In genomic region chr20:57708694-57709673, GRCh38 we compare ENCODE assay signal across 8 cellular contexts. TPM values are rescaled to one million over a fixed set of nuclear protein-coding genes. Genes with fewer than 3 reads are reported as not detected.
DNase-seq lines count a peak whose midpoint lies in the region; ATAC-seq and TF ChIP-seq lines count a peak whose summit lies in the region.

No MANE protein-coding gene starts in this region.

- no peaks in the 10 kb centered on the region for H3K36me3 ChIP-seq in effector memory CD4-positive, alpha-beta T cell (ENCODE audit: control insufficient read depth, insufficient read depth, low read length)

- DNase-seq in activated naive CD4-positive, alpha-beta T cell treated with Interleukin-2 at 50 U/mL for 16 hours = peak; percentile 40
- DNase-seq in activated naive CD4-positive, alpha-beta T cell treated with anti-CD3 and anti-CD28 coated beads, Interleukin-2, amount 50 U/mL, for 72 hours (ENCODE audit: low spot score in 2 of 2) = no peak
- DNase-seq in activated CD4-positive, alpha-beta T cell treated with anti-CD3 and anti-CD28 coated beads for 48 hours = peak; percentile 17
- DNase-seq in effector memory CD4-positive, alpha-beta T cell = peak; percentile 24 to 59 (median 42)
- peak in 4 of 10 donors; percentile 13 to 21 (median 16) for DNase-seq in naive thymus-derived CD8-positive, alpha-beta T cell
- DNase-seq in GM10248 (ENCODE audit: extremely low spot score) (no peak), HT-29 (ENCODE audit: low spot score) (no peak)

- H3K27ac Mint-ChIP-seq in activated naive CD4-positive, alpha-beta T cell treated with anti-CD3 and anti-CD28 coated beads, Interleukin-2, amount 50 U/mL, for 72 hours = peak overlapping the region in 1 of 2 donors; percentile 25
- peak overlapping the region; percentile 86 to 96 (median 93) for H3K27ac Mint-ChIP-seq in naive thymus-derived CD8-positive, alpha-beta T cell

- H3K4me3 Mint-ChIP-seq in naive thymus-derived CD8-positive, alpha-beta T cell = peak overlapping the region; percentile 75 to 96 (median 89)

- H3K27ac ChIP-seq in effector memory CD4-positive, alpha-beta T cell (ENCODE audit: insufficient read depth, low read length, poor library complexity, severe bottlenecking) = no peak overlapping the region

- POLR2A ChIA-PET in naive thymus-derived CD8-positive, alpha-beta T cell (lab: Charles Lee) = interaction anchor here (0.8 to 2.6 kb wide), 10 partner anchors 8 to 91 kb away, joined by 3 to 19 read pairs (median 4); no protein-coding TSS in a partner anchor
- POLR2A ChIA-PET in GM10248 (lab: Yijun Ruan, JAX) = no interaction called here

- no peaks in the 10 kb centered on the region for H3K9me3 ChIP-seq in effector memory CD4-positive, alpha-beta T cell (ENCODE audit: control insufficient read depth, low read length)

- peak overlapping the region; percentile 57 for H3K4me3 ChIP-seq in effector memory CD4-positive, alpha-beta T cell (ENCODE audit: insufficient read depth, low read depth, low read length, poor library complexity, severe bottlenecking)

- H3K27me3 Mint-ChIP-seq in naive thymus-derived CD8-positive, alpha-beta T cell = no peaks in the 10 kb centered on the region

- ATAC-seq in activated naive CD4-positive, alpha-beta T cell treated with anti-CD3 and anti-CD28 coated beads, Interleukin-2, amount 50 U/mL, for 72 hours = no peak
- ATAC-seq in naive thymus-derived CD8-positive, alpha-beta T cell = peak in 1 of 2 donors; percentile 5
- ATAC-seq in HG03342 (IDR thresholded peaks at IDR 0.05; ENCODE audit: unreplicated experiment) = no peak

- H3K9me3 Mint-ChIP-seq in activated naive CD4-positive, alpha-beta T cell treated with anti-CD3 and anti-CD28 coated beads, Interleukin-2, amount 50 U/mL, for 72 hours = no peaks in the 10 kb centered on the region
- H3K9me3 Mint-ChIP-seq in naive thymus-derived CD8-positive, alpha-beta T cell = no peaks in the 10 kb centered on the region

- H3K36me3 Mint-ChIP-seq in activated naive CD4-positive, alpha-beta T cell treated with anti-CD3 and anti-CD28 coated beads, Interleukin-2, amount 50 U/mL, for 72 hours = peaks cover 5% of the 10 kb centered on the region in 2 donors
- H3K36me3 Mint-ChIP-seq in naive thymus-derived CD8-positive, alpha-beta T cell = no peaks in the 10 kb centered on the region

- peaks cover 15% of the 10 kb centered on the region for H3K4me1 ChIP-seq in effector memory CD4-positive, alpha-beta T cell (ENCODE audit: control insufficient read depth, insufficient read depth, low read length, poor library complexity, severe bottlenecking)

- CTCF ChIA-PET in GM10248 (lab: Yijun Ruan, JAX) = interaction anchor here (1.1 to 1.8 kb wide), 2 partner anchors 10 to 55 kb away, joined by 3 to 6 read pairs; no protein-coding TSS in a partner anchor

- H3K27me3 ChIP-seq in effector memory CD4-positive, alpha-beta T cell (replicated peaks; ENCODE audit: control insufficient read depth, insufficient read depth, low read length, poor library complexity, severe bottlenecking) = no peaks in the 10 kb centered on the region

- no peak for TF ChIP-seq CTCF in GM10248 (IDR thresholded peaks at IDR 0.05; ENCODE audit: control extremely low read depth, extremely low read depth, low read depth, missing control alignments)

- peaks cover 18 to 62% (median 43%) of the 10 kb centered on the region in 4 donors for H3K4me1 Mint-ChIP-seq in naive thymus-derived CD8-positive, alpha-beta T cell

RNA-seq across cellular contexts. Expression of gene PMEPA1, which starts 0.8 kb away (rescaled TPM):
- 1 to 10 TPM; 2.2 to 3.9 TPM for total RNA-seq in activated naive CD4-positive, alpha-beta T cell treated with anti-CD3 and anti-CD28 coated beads, Interleukin-2, amount 50 U/mL, for 72 hours
- total RNA-seq in naive thymus-derived CD8-positive, alpha-beta T cell = 10 to 100 TPM; 12.2 to 14.3 TPM
- polyA plus RNA-seq in naive thymus-derived CD8-positive, alpha-beta T cell = 1 to 10 TPM; 1.6 to 5.0 (median 3.5) TPM
- total RNA-seq in HT-29 (2014; rRNA removed; shearing (Covaris generic)) = 47.7 and 66.2 TPM in 2 replicates

Comparison
In these comparisons a context has a peak if more than half of its experiments do, and no peak if none do; other contexts are left out.
1. DNase-seq: peak in activated naive CD4-positive, alpha-beta T cell treated with Interleukin-2 at 50 U/mL for 16 hours (single experiment), activated CD4-positive, alpha-beta T cell treated with anti-CD3 and anti-CD28 coated beads for 48 hours (single experiment) and effector memory CD4-positive, alpha-beta T cell (3 of 3); none in activated naive CD4-positive, alpha-beta T cell treated with anti-CD3 and anti-CD28 coated beads, Interleukin-2, amount 50 U/mL, for 72 hours (0 of 2), GM10248 (single experiment) and HT-29 (single experiment).